In the genomic region with DNA sequence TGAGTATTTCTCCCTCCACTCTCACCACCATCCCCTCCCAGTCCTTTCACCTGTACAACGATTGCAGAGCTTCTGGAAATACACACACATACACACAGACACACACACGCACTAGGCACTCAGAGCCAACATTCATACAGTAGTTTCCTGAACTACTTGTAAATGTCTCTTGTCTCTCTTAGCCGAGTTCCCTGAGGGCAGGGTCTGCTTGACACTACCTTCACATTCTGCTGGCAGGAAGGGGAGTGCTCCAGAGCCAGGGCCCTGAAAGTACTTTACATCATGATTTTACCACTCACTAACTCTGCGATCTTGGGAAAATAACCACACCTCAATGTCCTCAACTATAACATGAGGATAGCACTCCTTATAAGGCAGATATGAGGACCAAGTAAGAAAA, we compare ENCODE assay signal across 14 cellular contexts.
DNase-seq lines count a peak whose midpoint lies in the region; FAIRE-seq and TF ChIP-seq lines count a peak whose summit lies in the region.
"Had no signal": no experiment of that assay in that cellular context is flagged by ENCODE, and none has a peak within 500 bp of the region (broad histone marks: within the 10 kb centered on the region; RNA-seq: fewer than 3 reads in every experiment).

No MANE protein-coding gene starts in this region.

- H4K8ac ChIP-seq in H1 (ENCODE audit: extremely low read depth, insufficient read depth, low read length), result no peak overlapping the region
- peak overlapping the region; percentile 52 for H4K8ac ChIP-seq in trophoblast cell (ENCODE audit: low read depth, low read length)

- H4K20me1 ChIP-seq in H1 (replicated peaks in 1 of 2; ENCODE audit: control insufficient read depth in 1 of 2, insufficient read depth in 2 of 2, low read length in 2 of 2), result no peaks in the 10 kb centered on the region

- no peak overlapping the region for H3K18ac ChIP-seq in H1 (ENCODE audit: extremely low read depth, low read length)
- H3K18ac ChIP-seq in trophoblast cell (ENCODE audit: low read length), result no peak overlapping the region

- H2BK12ac ChIP-seq in H1 (ENCODE audit: low read depth, low read length), result no peak overlapping the region
- H2BK12ac ChIP-seq in trophoblast cell (ENCODE audit: low read length), result peak overlapping the region; percentile 38

- TF ChIP-seq CTCF in H1 (IDR thresholded peaks at IDR 0.05; ENCODE audit: control extremely low read depth in 1 of 3, insufficient read depth in 1 of 3, low read depth in 1 of 3, low read length in 3 of 3), result no peak

- no peaks in the 10 kb centered on the region for H3K23me2 ChIP-seq in H1 (ENCODE audit: low read depth, low read length)

- H3K23ac ChIP-seq in H1 (ENCODE audit: insufficient read length), result no peak overlapping the region
- no peak overlapping the region for H3K23ac ChIP-seq in trophoblast cell (ENCODE audit: low read length)

- no peak overlapping the region for H2AFZ ChIP-seq in H1 (ENCODE audit: low read length)
- no peak overlapping the region for H2AFZ ChIP-seq in trophoblast cell (ENCODE audit: insufficient read depth, low read length, poor library complexity)
- H2AFZ ChIP-seq: GM23248 had no signal

- no peak for TF ChIP-seq RAD21 in H1 (IDR thresholded peaks at IDR 0.05 in 1 of 2, conservative IDR thresholded peaks at IDR 0.05 in 1 of 2; ENCODE audit: low read depth in 2 of 2, low read length in 2 of 2)

- WGBS in H1 (ENCODE audit: extremely low coverage in 1 of 2, insufficient coverage in 1 of 2, insufficient read length in 1 of 2, insufficient replicate concordance in 2 of 2, low coverage in 1 of 2, low lambda C conversion rate in 2 of 2, missing lambda C conversion rate in 1 of 2), 2 experiments, result 91% methylated on average over 4 of the region's 4 CpGs; no CpG with 5 or more reads in 1 of the 2 experiments
- WGBS in trophoblast cell (ENCODE audit: extremely low coverage, insufficient coverage, insufficient read length), result no CpG with 5 or more reads among the region's 4 CpGs

- H3K9me3 ChIP-seq in H1 (ENCODE audit: insufficient read depth in 2 of 2, low read depth in 1 of 2, low read length in 1 of 2) (no peaks in the 10 kb centered on the region), trophoblast cell (ENCODE audit: insufficient read depth, low read depth, low read length) (no peaks in the 10 kb centered on the region)

- no peak overlapping the region for H2BK20ac ChIP-seq in H1 (ENCODE audit: low read length)

- H3K27ac ChIP-seq in H1 (ENCODE audit: low read depth, low read length) (no peak overlapping the region), trophoblast cell (ENCODE audit: low read depth, low read length) (no peak overlapping the region)
- H3K27ac ChIP-seq: 22Rv1, GM23248 had no signal

- H3K4me3 ChIP-seq in H1 (ENCODE audit: extremely low read depth in 1 of 4, insufficient read depth in 2 of 4, low read depth in 3 of 4, low read length in 4 of 4), result no peak overlapping the region
- H3K4me3 ChIP-seq in trophoblast cell (ENCODE audit: low read depth, low read length), result no peak overlapping the region
- H3K4me3 ChIP-seq: GM23248 had no signal

- DNase-seq in NCI-H1105 treated with DMSO at 0.1 percent for 48 hours (lab: John Stamatoyannopoulos, UW), result peak; percentile 42
- no peak for DNase-seq in NCI-H1105 (lab: John Stamatoyannopoulos, UW)
- peak; percentile 20 for DNase-seq in ELF-1 (ENCODE audit: low read depth, low spot score)
- DNase-seq in H1 (ENCODE audit: low read depth in 1 of 2, low spot score in 2 of 2), result no peak
- DNase-seq in trophoblast cell, result no peak
- DNase-seq in stimulated activated CD4-positive, alpha-beta T cell treated with anti-CD3 and anti-CD28 coated beads, Interleukin-15, amount 100 ng/mL, for 24 hours, result no peak
- no peak for DNase-seq in stimulated activated CD4-positive, alpha-beta T cell treated with anti-CD3 and anti-CD28 coated beads, Interleukin-2, amount 100 ng/mL, for 24 hours
- DNase-seq: Caco-2; CD8-positive, alpha-beta T cell; DMS53; GM23248; H7; IMR-90 had no signal

- no peak for TF ChIP-seq POLR2A in H1 (IDR thresholded peaks at IDR 0.05; ENCODE audit: control extremely low read depth in 1 of 2, low read depth in 2 of 2, low read length in 2 of 2)

- no peak overlapping the region for H3K9ac ChIP-seq in H1 (replicated peaks in 1 of 4; ENCODE audit: extremely low read depth in 1 of 4, low read depth in 3 of 4, low read length in 3 of 4)
- H3K9ac ChIP-seq in trophoblast cell (ENCODE audit: low read length), result no peak overlapping the region
- H3K9ac ChIP-seq: GM23248 had no signal

- no peak overlapping the region for H4K5ac ChIP-seq in H1 (ENCODE audit: insufficient read length, low read depth, low read length)

- CTCF ChIA-PET in H1 (lab: Charles Lee; ENCODE audit: partially characterized antibody), result interaction anchor here (1.1 to 9.8 kb wide), 4 partner anchors 13 to 81 kb away, joined by 4 to 101 read pairs (median 4); no protein-coding TSS in a partner anchor

- no peak overlapping the region for H4K12ac ChIP-seq in trophoblast cell (ENCODE audit: low read depth, low read length)

- H3K27me3 ChIP-seq in H1 (replicated peaks in 1 of 4; ENCODE audit: control insufficient read depth in 3 of 4, extremely low read depth in 1 of 4, insufficient read depth in 3 of 4, low read length in 3 of 4) (no peaks in the 10 kb centered on the region), trophoblast cell (ENCODE audit: insufficient read depth, low read length) (no peaks in the 10 kb centered on the region)

- POLR2A ChIA-PET in H1 (lab: Charles Lee; ENCODE audit: partially characterized antibody), result interaction anchor here (1.0 kb wide), 1 partner anchor 10 kb away, joined by 3 read pairs; no protein-coding TSS in a partner anchor

- H3K79me1 ChIP-seq in H1 (ENCODE audit: low read depth, low read length), result no peaks in the 10 kb centered on the region
- peaks cover 2% of the 10 kb centered on the region for H3K79me1 ChIP-seq in trophoblast cell (ENCODE audit: low read length)

- H3K4me1 ChIP-seq in H1 (replicated peaks in 1 of 4; ENCODE audit: control insufficient read depth in 3 of 4, insufficient read depth in 4 of 4, low read length in 3 of 4) (no peaks in the 10 kb centered on the region), trophoblast cell (ENCODE audit: control insufficient read depth in 1 of 2, insufficient read depth in 2 of 2, low read length in 2 of 2) (peaks cover 0 to 3% of the 10 kb centered on the region in 2 experiments)
- H3K4me1 ChIP-seq: Caco-2 had no signal

- H4K91ac ChIP-seq in H1 (replicated peaks; ENCODE audit: insufficient read length, low read length) (no peak overlapping the region), trophoblast cell (ENCODE audit: low read depth, low read length) (no peak overlapping the region)

- H3K56ac ChIP-seq in H1 (replicated peaks; ENCODE audit: insufficient read length, low read depth, low read length), result no peak overlapping the region

- H2BK120ac ChIP-seq in H1 (replicated peaks; ENCODE audit: low read depth, low read length), result no peak overlapping the region
- H2BK120ac ChIP-seq in trophoblast cell (ENCODE audit: insufficient read depth, low read length, poor library complexity), result peak overlapping the region; percentile 20

- H2BK15ac ChIP-seq in H1 (ENCODE audit: low read length), result no peak overlapping the region

- H3K36me3 ChIP-seq in H1 (ENCODE audit: control insufficient read depth in 2 of 4, insufficient read depth in 4 of 4, low read length in 3 of 4), result no peaks in the 10 kb centered on the region
- H3K36me3 ChIP-seq in trophoblast cell (ENCODE audit: control insufficient read depth in 1 of 2, insufficient read depth in 2 of 2, low read length in 2 of 2), result no peaks in the 10 kb centered on the region

- peak overlapping the region; percentile 44 for H3K4ac ChIP-seq in H1 (replicated peaks; ENCODE audit: insufficient read length, low read depth, low read length)
- no peak overlapping the region for H3K4ac ChIP-seq in trophoblast cell (ENCODE audit: low read depth, low read length)

- H2AK5ac ChIP-seq in H1 (ENCODE audit: low read depth, low read length) (no peak overlapping the region), trophoblast cell (ENCODE audit: low read length) (no peak overlapping the region)

- H2BK5ac ChIP-seq in H1 (ENCODE audit: low read depth, low read length), result no peak overlapping the region
- H2BK5ac ChIP-seq in trophoblast cell (ENCODE audit: low read depth, low read length, poor library complexity), result peak overlapping the region; percentile 54

- H3K4me2 ChIP-seq in H1 (ENCODE audit: insufficient read depth in 1 of 2, low read depth in 2 of 2, low read length in 2 of 2) (no peak overlapping the region), trophoblast cell (ENCODE audit: low read length) (no peak overlapping the region)

- no peak for TF ChIP-seq EP300 in H1 (IDR thresholded peaks at IDR 0.05; ENCODE audit: borderline replicate concordance in 1 of 2, low read depth in 2 of 2, low read length in 2 of 2)

- FAIRE-seq in H1 (lab: Jason Lieb, UNC), result no peak

- H3K14ac ChIP-seq in H1 (ENCODE audit: insufficient read length), result no peak overlapping the region
- no peak overlapping the region for H3K14ac ChIP-seq in trophoblast cell (ENCODE audit: low read length)

- H3K79me2 ChIP-seq in H1 (ENCODE audit: control insufficient read depth in 1 of 2, insufficient read depth in 2 of 2, low read length in 2 of 2) (no peaks in the 10 kb centered on the region), trophoblast cell (ENCODE audit: control insufficient read depth, insufficient read depth, low read length, poor library complexity) (no peaks in the 10 kb centered on the region)

TF ChIP-seq in H1, 55 proteins besides CTCF, POLR2A, EP300 and RAD21:
- TF ChIP-seq CHD2 (IDR thresholded peaks at IDR 0.05; ENCODE audit: low read length) (no peak), CBX5 (IDR thresholded peaks at IDR 0.05; ENCODE audit: low read depth, low read length) (no peak), FOSL1 (IDR thresholded peaks at IDR 0.05; ENCODE audit: insufficient read depth, low read depth, low read length) (no peak), SUZ12 (IDR thresholded peaks at IDR 0.05; ENCODE audit: low read length) (no peak), CEBPB (IDR thresholded peaks at IDR 0.05; ENCODE audit: low read depth, low read length) (no peak)

Comparison
In these comparisons a context has a peak if more than half of its experiments do, and no peak if none do; other contexts are left out.
1. DNase-seq: peak in NCI-H1105 treated with DMSO at 0.1 percent for 48 hours (single experiment) and ELF-1 (single experiment); none in NCI-H1105 (single experiment), H1 (0 of 2), trophoblast cell (0 of 2), stimulated activated CD4-positive, alpha-beta T cell treated with anti-CD3 and anti-CD28 coated beads, Interleukin-15, amount 100 ng/mL, for 24 hours (single experiment) and stimulated activated CD4-positive, alpha-beta T cell treated with anti-CD3 and anti-CD28 coated beads, Interleukin-2, amount 100 ng/mL, for 24 hours (0 of 2).